Comparison of ENCODE assay signal across 23 cellular contexts in the genomic region with DNA sequence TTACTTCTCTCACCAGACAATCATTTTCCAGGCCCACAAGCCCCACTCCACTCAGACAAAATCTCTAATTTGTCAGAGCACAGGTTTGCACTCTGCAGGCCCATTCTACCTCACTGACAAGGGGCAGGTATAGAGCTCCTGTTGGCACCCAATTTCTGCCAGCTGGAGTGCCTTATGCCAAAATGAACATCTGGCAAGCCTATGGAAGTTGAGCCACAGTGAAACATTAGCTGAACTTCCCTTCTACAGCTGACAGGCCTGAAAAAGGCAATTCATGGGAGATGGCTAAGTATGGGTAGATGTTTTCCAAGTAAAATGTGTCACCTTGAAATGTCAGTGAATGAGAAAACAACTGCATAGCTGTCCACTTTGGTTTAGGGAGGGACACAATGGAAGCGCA.
DNase-seq lines count a peak whose midpoint lies in the region; TF ChIP-seq lines count a peak whose summit lies in the region.
"Had no signal": no experiment of that assay in that cellular context is flagged by ENCODE, and none has a peak within 500 bp of the region (broad histone marks: within the 10 kb centered on the region; RNA-seq: fewer than 3 reads in every experiment).

No MANE protein-coding gene starts in this region.

- H3K27ac ChIP-seq in esophagus muscularis mucosa (replicated peaks in 1 of 4) = no peak overlapping the region
- H3K27ac ChIP-seq: BLaER1 had no signal

- WGBS in esophagus muscularis mucosa = 93% methylated on average over 1 of the region's 1 CpG

- intact Hi-C loops in esophagus muscularis mucosa (cut with DNase I) = no loop called here

- H3K27me3 ChIP-seq in esophagus muscularis mucosa = no peaks in the 10 kb centered on the region
- H3K27me3 ChIP-seq: BE2C, BLaER1 had no signal

- no peak for TF ChIP-seq CTCF in esophagus muscularis mucosa (IDR thresholded peaks at IDR 0.05)

- no peak overlapping the region for H3K4me3 ChIP-seq in esophagus muscularis mucosa
- H3K4me3 ChIP-seq: BLaER1, GM12878 had no signal

- TF ChIP-seq POLR2A in esophagus muscularis mucosa (IDR thresholded peaks at IDR 0.05; ENCODE audit: low read depth) = no peak

- TF ChIP-seq EP300 in esophagus muscularis mucosa (IDR thresholded peaks at IDR 0.05) = no peak

- H3K36me3 ChIP-seq in esophagus muscularis mucosa = no peaks in the 10 kb centered on the region
- H3K36me3 ChIP-seq: BE2C, BLaER1 had no signal

- peaks cover 7 to 16% (median 12%) of the 10 kb centered on the region in 4 donors for H3K4me1 ChIP-seq in esophagus muscularis mucosa
- H3K4me1 ChIP-seq: BE2C, BLaER1 had no signal

- peaks cover 0 to 12% (median 0%) of the 10 kb centered on the region in 4 donors for H3K9me3 ChIP-seq in esophagus muscularis mucosa
- H3K9me3 ChIP-seq: BE2C, BLaER1 had no signal

- peak; percentile 4 for DNase-seq in NCI-H1694 treated with DMSO at 0.1 percent for 48 hours (lab: John Stamatoyannopoulos, UW)
- no peak for DNase-seq in NCI-H1694 (lab: John Stamatoyannopoulos, UW)
- DNase-seq in NCI-H2171 treated with DMSO at 0.1 percent for 48 hours (lab: John Stamatoyannopoulos, UW) = peak; percentile 43
- peak; percentile 78 for DNase-seq in esophagus muscularis mucosa (ENCODE audit: extremely low spot score)
- no peak for DNase-seq in stimulated activated CD4-positive, alpha-beta T cell treated with anti-CD3 and anti-CD28 coated beads, Interleukin-1b, Interleukin-23, amount 100 ng/mL, for 48 hours
- DNase-seq in NCI-H187 (lab: John Stamatoyannopoulos, UW) = no peak
- DNase-seq in activated naive CD4-positive, alpha-beta T cell (lab: John Stamatoyannopoulos, UW) = no peak
- DNase-seq: 8988T; ACHN; BE2C; C1 segment of cervical spinal cord; CD4-positive, alpha-beta memory T cell; CD4-positive, CD25-positive, alpha-beta regulatory T cell; CD8-positive, alpha-beta memory T cell; COR-L47; DMS153; DMS53; DMS79; DND-41; EL; GDM1 had no signal

Comparison
In these comparisons a context has a peak if more than half of its experiments do, and no peak if none do; other contexts are left out.
1. DNase-seq: peak in NCI-H1694 treated with DMSO at 0.1 percent for 48 hours (single experiment), NCI-H2171 treated with DMSO at 0.1 percent for 48 hours (single experiment) and esophagus muscularis mucosa (single experiment); none in NCI-H1694 (single experiment), stimulated activated CD4-positive, alpha-beta T cell treated with anti-CD3 and anti-CD28 coated beads, Interleukin-1b, Interleukin-23, amount 100 ng/mL, for 48 hours (single experiment), NCI-H187 (0 of 2) and activated naive CD4-positive, alpha-beta T cell (0 of 4).